ENCODE assay signal across 8 cellular contexts in the genomic region with DNA sequence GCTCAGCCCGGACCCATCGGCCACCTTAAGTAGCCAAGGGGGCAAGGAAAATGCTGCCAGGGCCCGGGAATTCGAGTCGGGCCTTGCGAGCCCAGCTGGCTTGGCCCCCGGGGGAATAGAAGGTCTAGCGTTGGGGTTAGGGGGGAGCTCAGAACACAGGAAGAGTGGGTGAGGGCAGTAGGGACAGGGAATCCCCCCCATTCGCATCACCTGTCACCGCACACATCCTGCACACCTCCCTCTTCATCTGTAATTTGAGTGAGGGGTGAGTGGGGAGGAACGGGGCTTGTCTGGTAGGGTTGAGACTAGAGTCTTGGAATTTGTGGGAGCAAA. TPM values are rescaled to one million over a fixed set of nuclear protein-coding genes. Genes with fewer than 3 reads are reported as not detected.
DNase-seq lines count a peak whose midpoint lies in the region; ATAC-seq and TF ChIP-seq lines count a peak whose summit lies in the region.

No MANE protein-coding gene starts in this region.

- peaks cover 10 to 19% of the 10 kb centered on the region in 2 donors for H3K27me3 Mint-ChIP-seq in CD4-positive, alpha-beta memory T cell
- H3K27me3 Mint-ChIP-seq in natural killer cell treated with Interleukin-12 subunit alpha and Interleukin-12 subunit beta and Interleukin-15 and Interleukin-18, amount 100 ng/mL, for 72 hours, result peaks cover 23 to 25% of the 10 kb centered on the region in 2 donors

- H3K4me1 Mint-ChIP-seq in CD4-positive, alpha-beta memory T cell, result peaks cover 6 to 18% (median 8%) of the 10 kb centered on the region in 4 donors
- peaks cover 11 to 13% of the 10 kb centered on the region in 2 donors for H3K4me1 Mint-ChIP-seq in natural killer cell treated with Interleukin-12 subunit alpha and Interleukin-12 subunit beta and Interleukin-15 and Interleukin-18, amount 100 ng/mL, for 72 hours (ENCODE audit: low read depth in 2 of 2)

- intact Hi-C loops in CD4-positive, alpha-beta memory T cell (cut with micrococcal nuclease), result loop anchor here (10.0 kb wide), 1 partner anchor 420 kb away; no protein-coding TSS in a partner anchor

- H3K9me3 Mint-ChIP-seq in CD4-positive, alpha-beta memory T cell, result no peaks in the 10 kb centered on the region
- no peaks in the 10 kb centered on the region for H3K9me3 Mint-ChIP-seq in natural killer cell treated with Interleukin-12 subunit alpha and Interleukin-12 subunit beta and Interleukin-15 and Interleukin-18, amount 100 ng/mL, for 72 hours

- DNase-seq in CD4-positive, alpha-beta memory T cell, result peak in 2 of 5 donors; percentile 59 to 61
- DNase-seq in HL-60 (ENCODE audit: low read depth in 1 of 2, low spot score in 1 of 2) (no peak), LoVo (ENCODE audit: low spot score) (no peak)
- no peak for DNase-seq in natural killer cell treated with Interleukin-12 subunit alpha and Interleukin-12 subunit beta and Interleukin-15 and Interleukin-18, amount 100 ng/mL, for 72 hours (ENCODE audit: low spot score)
- DNase-seq in stimulated activated CD4-positive, alpha-beta T cell treated with anti-CD3 and anti-CD28 coated beads, Interleukin-2, amount 100 ng/mL, for 24 hours, result no peak

- H3K27me3 ChIP-seq in CD4-positive, alpha-beta memory T cell (ENCODE audit: insufficient read depth, low read length), result peaks cover 13% of the 10 kb centered on the region
- H3K27me3 ChIP-seq in HL-60 (ENCODE audit: insufficient read depth, poor library complexity, severe bottlenecking), result peaks cover 24% of the 10 kb centered on the region

- POLR2A ChIA-PET in CD4-positive, alpha-beta memory T cell (lab: Charles Lee; ENCODE audit: partially characterized antibody), result interaction anchor here (1.0 to 3.5 kb wide), 8 partner anchors 11 to 1540 kb away, joined by 3 to 35 read pairs (median 7); no protein-coding TSS in a partner anchor

- no peaks in the 10 kb centered on the region for H3K9me3 ChIP-seq in CD4-positive, alpha-beta memory T cell (ENCODE audit: control insufficient read depth in 1 of 2, low read length in 2 of 2)

- no peaks in the 10 kb centered on the region for H3K36me3 ChIP-seq in CD4-positive, alpha-beta memory T cell (ENCODE audit: insufficient read depth, low read length)

- peak overlapping the region; percentile 29 to 91 (median 75) for H3K27ac Mint-ChIP-seq in CD4-positive, alpha-beta memory T cell
- peak overlapping the region; percentile 60 to 70 for H3K27ac Mint-ChIP-seq in natural killer cell treated with Interleukin-12 subunit alpha and Interleukin-12 subunit beta and Interleukin-15 and Interleukin-18, amount 100 ng/mL, for 72 hours

- TF ChIP-seq CTCF in HL-60 (IDR thresholded peaks at IDR 0.05; ENCODE audit: insufficient read depth, low read length), result no peak

- ATAC-seq in natural killer cell treated with Interleukin-12 subunit alpha and Interleukin-12 subunit beta and Interleukin-15 and Interleukin-18, amount 100 ng/mL, for 72 hours, result peak; percentile 31 to 52
- ATAC-seq in GM21381 (IDR thresholded peaks at IDR 0.05; ENCODE audit: unreplicated experiment) (no peak), GM18870 (IDR thresholded peaks at IDR 0.05; ENCODE audit: unreplicated experiment) (no peak)

- H3K4me1 ChIP-seq in CD4-positive, alpha-beta memory T cell (ENCODE audit: insufficient read depth, low read length), result peaks cover 15% of the 10 kb centered on the region

- H3K36me3 Mint-ChIP-seq in CD4-positive, alpha-beta memory T cell, result no peaks in the 10 kb centered on the region
- H3K36me3 Mint-ChIP-seq in natural killer cell treated with Interleukin-12 subunit alpha and Interleukin-12 subunit beta and Interleukin-15 and Interleukin-18, amount 100 ng/mL, for 72 hours, result no peaks in the 10 kb centered on the region

- peak overlapping the region; percentile 83 to 93 (median 86) for H3K4me3 Mint-ChIP-seq in CD4-positive, alpha-beta memory T cell
- peak overlapping the region; percentile 70 for H3K4me3 Mint-ChIP-seq in natural killer cell treated with Interleukin-12 subunit alpha and Interleukin-12 subunit beta and Interleukin-15 and Interleukin-18, amount 100 ng/mL, for 72 hours

- peak overlapping the region; percentile 80 to 88 for H3K4me3 ChIP-seq in CD4-positive, alpha-beta memory T cell (ENCODE audit: low read length in 2 of 2)
- peak overlapping the region; percentile 25 for H3K4me3 ChIP-seq in HL-60 (replicated peaks; ENCODE audit: insufficient read depth, low read length)

- H3K27ac ChIP-seq in CD4-positive, alpha-beta memory T cell (ENCODE audit: low read depth, low read length), result peak overlapping the region; percentile 50
- H3K27ac ChIP-seq in HL-60 (replicated peaks) (no peak overlapping the region), cingulate gyrus (ENCODE audit: low read depth, low read length) (peak overlapping the region; percentile 72)

- CTCF ChIA-PET in CD4-positive, alpha-beta memory T cell (lab: Charles Lee; ENCODE audit: partially characterized antibody), result interaction anchor here (0.6 to 11.2 kb wide), 40 partner anchors 9 to 420 kb away, joined by 3 to 234 read pairs (median 4); no protein-coding TSS in a partner anchor

RNA-seq across cellular contexts. Expression of a gene that starts 0.4 kb away (rescaled TPM):
- 1 to 10 TPM; 3.5 to 4.0 TPM for total RNA-seq in CD4-positive, alpha-beta memory T cell
- under 1 TPM; 0.10 to 0.11 TPM for polyA plus RNA-seq in CD4-positive, alpha-beta memory T cell
- total RNA-seq in natural killer cell treated with Interleukin-12 subunit alpha and Interleukin-12 subunit beta and Interleukin-15 and Interleukin-18, amount 100 ng/mL, for 72 hours, result 1 to 10 TPM; 1.1 to 1.3 TPM

Comparison
In these comparisons a context has a peak if more than half of its experiments do, and no peak if none do; other contexts are left out.
1. ATAC-seq: peak in natural killer cell treated with Interleukin-12 subunit alpha and Interleukin-12 subunit beta and Interleukin-15 and Interleukin-18, amount 100 ng/mL, for 72 hours (2 of 2); none in GM21381 (single experiment) and GM18870 (single experiment).